In genomic region chr2:37326285-37326684, GRCh38 we compare ENCODE assay signal across 9 cellular contexts. TPM values are rescaled to one million over a fixed set of nuclear protein-coding genes. Genes with fewer than 3 reads are reported as not detected.
A peak's percentile ranks its signal among the peaks of the same experiment; 100 is the strongest.
DNase-seq lines count a peak whose midpoint lies in the region; ATAC-seq and TF ChIP-seq lines count a peak whose summit lies in the region.
"Had no signal": no experiment of that assay in that cellular context is flagged by ENCODE, and none has a peak within 500 bp of the region (broad histone marks: within the 10 kb centered on the region; RNA-seq: fewer than 3 reads in every experiment).

No MANE protein-coding gene starts in this region.

- H3K36me3 Mint-ChIP-seq in CD4-positive, CD25-positive, alpha-beta regulatory T cell, result no peaks in the 10 kb centered on the region
- H3K36me3 Mint-ChIP-seq in neural progenitor cell, result peaks cover 3% of the 10 kb centered on the region

- H4K20me1 ChIP-seq in PC-3 (ENCODE audit: low read length) (peaks cover 7% of the 10 kb centered on the region; the same call in 1 of the 2 replicates), neural progenitor cell (ENCODE audit: low read depth) (peaks cover 22% of the 10 kb centered on the region)

- H3K4me3 ChIP-seq in CD4-positive, CD25-positive, alpha-beta regulatory T cell (ENCODE audit: low read depth, low read length), result no peak overlapping the region
- H3K4me3 ChIP-seq in PC-3 (ENCODE audit: low read length) (peak overlapping the region; percentile 26; the same call in 1 of the 2 replicates), esophagus squamous epithelium (peak overlapping the region in 3 of 4 donors; percentile 12 to 96 (median 80)), neural progenitor cell (no peak overlapping the region)

- intact Hi-C loops in PC-3 (cut with micrococcal nuclease), result loop anchor here (5.0 kb wide), 2 partner anchors 66 to 261 kb away; no protein-coding TSS in a partner anchor
- intact Hi-C loops in esophagus squamous epithelium (cut with DNase I), result no loop called here

- no peaks in the 10 kb centered on the region for H3K36me3 ChIP-seq in CD4-positive, CD25-positive, alpha-beta regulatory T cell (ENCODE audit: control insufficient read depth, insufficient read depth, low read length)
- H3K36me3 ChIP-seq in PC-3 (ENCODE audit: low read depth, low read length) (no peaks in the 10 kb centered on the region), esophagus squamous epithelium (no peaks in the 10 kb centered on the region), neural progenitor cell (no peaks in the 10 kb centered on the region)

- peaks cover 29% of the 10 kb centered on the region for H3K4me1 ChIP-seq in CD4-positive, CD25-positive, alpha-beta regulatory T cell (ENCODE audit: control insufficient read depth, insufficient read depth, low read length, poor library complexity, severe bottlenecking)
- H3K4me1 ChIP-seq in PC-3 (ENCODE audit: insufficient read depth, low read length) (peaks cover 26% of the 10 kb centered on the region), esophagus squamous epithelium (peaks cover 4 to 37% (median 11%) of the 10 kb centered on the region in 3 donors), neural progenitor cell (peaks cover 20% of the 10 kb centered on the region)

- H3F3A ChIP-seq in PC-3 (ENCODE audit: low read length, unreplicated experiment), result no peaks in the 10 kb centered on the region
- peaks cover 32% of the 10 kb centered on the region for H3F3A ChIP-seq in neural progenitor cell (ENCODE audit: low read depth)

- peak overlapping the region; percentile 0 to 42 (median 12) for H3K4me3 Mint-ChIP-seq in CD4-positive, CD25-positive, alpha-beta regulatory T cell
- H3K4me3 Mint-ChIP-seq in neural progenitor cell, result peak overlapping the region; percentile 46

- DNase-seq in CD4-positive, CD25-positive, alpha-beta regulatory T cell, result no peak
- DNase-seq in PC-3, result peak; percentile 66
- no peak for DNase-seq in esophagus squamous epithelium (lab: John Stamatoyannopoulos, UW)
- DNase-seq in neural progenitor cell (ENCODE audit: low spot score), result no peak
- no peak for DNase-seq in germinal center (ENCODE audit: low spot score)
- no peak for DNase-seq in activated CD4-positive, alpha-beta T cell treated with anti-CD3 and anti-CD28 coated beads for 48 hours
- DNase-seq in caudate nucleus (lab: John Stamatoyannopoulos, UW), result no peak

- no peak overlapping the region for H3K9ac ChIP-seq in PC-3 (ENCODE audit: low read length)
- no peak overlapping the region for H3K9ac ChIP-seq in neural progenitor cell

- H3K79me2 ChIP-seq in PC-3 (ENCODE audit: low read length) (peaks cover 29% of the 10 kb centered on the region), neural progenitor cell (ENCODE audit: low read depth) (peaks cover 29% of the 10 kb centered on the region)

- peaks cover 0 to 2% (median 0%) of the 10 kb centered on the region in 7 donors for H3K9me3 Mint-ChIP-seq in CD4-positive, CD25-positive, alpha-beta regulatory T cell
- H3K9me3 Mint-ChIP-seq in neural progenitor cell, result peaks cover 3% of the 10 kb centered on the region

- no peak overlapping the region for H3K27ac ChIP-seq in CD4-positive, CD25-positive, alpha-beta regulatory T cell (ENCODE audit: insufficient read depth, low read length, poor library complexity, severe bottlenecking)
- H3K27ac ChIP-seq in PC-3 (ENCODE audit: low read length) (no peak overlapping the region), esophagus squamous epithelium (peak overlapping the region in 3 of 4 donors; percentile 92 to 96 (median 95)), neural progenitor cell (no peak overlapping the region), caudate nucleus (ENCODE audit: low read depth, low read length) (no peak overlapping the region)
- H3K27ac ChIP-seq: VCaP had no signal

- POLR2A ChIA-PET in PC-3 (lab: Charles Lee; ENCODE audit: unreplicated experiment), result no interaction called here

- H3K27ac Mint-ChIP-seq in CD4-positive, CD25-positive, alpha-beta regulatory T cell, result no peak overlapping the region
- no peak overlapping the region for H3K27ac Mint-ChIP-seq in neural progenitor cell

- CTCF ChIA-PET in PC-3 (lab: Charles Lee), result interaction anchor here (0.6 kb wide), 1 partner anchor 23 kb away, joined by 3 read pairs; no protein-coding TSS in a partner anchor

- peaks cover 15 to 34% (median 19%) of the 10 kb centered on the region in 4 donors for H3K4me1 Mint-ChIP-seq in CD4-positive, CD25-positive, alpha-beta regulatory T cell
- H3K4me1 Mint-ChIP-seq in neural progenitor cell, result peaks cover 23% of the 10 kb centered on the region

- 0 to 4% methylated on average over 2 of the region's 2 CpGs for WGBS in esophagus squamous epithelium, 2 donors

- no peak for TF ChIP-seq CTCF in PC-3 (conservative IDR thresholded peaks at IDR 0.05; ENCODE audit: low read depth, low read length)
- no peak for TF ChIP-seq CTCF in esophagus squamous epithelium (IDR thresholded peaks at IDR 0.05)
- no peak for TF ChIP-seq CTCF in neural progenitor cell (IDR thresholded peaks at IDR 0.05)

- peak overlapping the region; percentile 82 for H3K4me2 ChIP-seq in PC-3 (ENCODE audit: low read length)
- no peak overlapping the region for H3K4me2 ChIP-seq in neural progenitor cell

- H3K27me3 ChIP-seq in CD4-positive, CD25-positive, alpha-beta regulatory T cell (ENCODE audit: control insufficient read depth, insufficient read depth, low read length), result peaks cover 16% of the 10 kb centered on the region
- no peaks in the 10 kb centered on the region for H3K27me3 ChIP-seq in PC-3 (ENCODE audit: low read length)
- no peaks in the 10 kb centered on the region for H3K27me3 ChIP-seq in esophagus squamous epithelium
- H3K27me3 ChIP-seq in neural progenitor cell, result peaks cover 33% of the 10 kb centered on the region

- ATAC-seq in CD4-positive, CD25-positive, alpha-beta regulatory T cell (ENCODE audit: low read depth in 2 of 2), result no peak
- ATAC-seq in PC-3 (peak; percentile 33), HG03108 (IDR thresholded peaks at IDR 0.05; ENCODE audit: unreplicated experiment) (no peak)

- peaks cover 62% of the 10 kb centered on the region for H3K27me3 Mint-ChIP-seq in CD4-positive, CD25-positive, alpha-beta regulatory T cell
- H3K27me3 Mint-ChIP-seq in neural progenitor cell (ENCODE audit: insufficient read depth, low read depth), result peaks cover 8% of the 10 kb centered on the region

- no peaks in the 10 kb centered on the region for H3K9me3 ChIP-seq in CD4-positive, CD25-positive, alpha-beta regulatory T cell (ENCODE audit: control insufficient read depth in 2 of 2, low read length in 2 of 2)
- H3K9me3 ChIP-seq in PC-3 (ENCODE audit: low read length) (no peaks in the 10 kb centered on the region), esophagus squamous epithelium (no peaks in the 10 kb centered on the region), neural progenitor cell (ENCODE audit: low read depth) (no peaks in the 10 kb centered on the region)

- no peak for TF ChIP-seq POLR2A in esophagus squamous epithelium (IDR thresholded peaks at IDR 0.05)

- no TSS peak for BruUV-seq in PC-3 (replicated peaks; lab: Mats Ljungman, UMichigan)

- H3K9me2 ChIP-seq in PC-3 (replicated peaks; ENCODE audit: low read length), result no peaks in the 10 kb centered on the region

- H2AFZ ChIP-seq in PC-3 (ENCODE audit: low read length) (peak overlapping the region; percentile 64), neural progenitor cell (replicated peaks) (no peak overlapping the region)

RNA-seq across cellular contexts. Expression of gene PRKD3, which starts 1.7 kb away (rescaled TPM):
- 19.7 TPM for total RNA-seq in CD4-positive, CD25-positive, alpha-beta regulatory T cell
- 10 to 100 TPM in 2 of 4 donors, 1 to 10 TPM in 2; 5.3 to 16.9 (median 12.2) TPM for polyA plus RNA-seq in CD4-positive, CD25-positive, alpha-beta regulatory T cell
- 26.4 and 27.2 TPM in 2 replicates for total RNA-seq in PC-3 (2014; rRNA removed)
- total RNA-seq in esophagus squamous epithelium, result 10 to 100 TPM in 3 of 4 donors, 1 to 10 TPM in 1; 7.4 to 25.9 (median 23.2) TPM
- 59.1 and 95.9 TPM in 2 replicates for total RNA-seq in neural progenitor cell (ENCODE audit: low replicate concordance)

RNA-seq across cellular contexts. Expression of gene QPCT, which starts 18.1 kb away (rescaled TPM):
- total RNA-seq in CD4-positive, CD25-positive, alpha-beta regulatory T cell, result not detected
- under 1 TPM in 2 of 4 donors, not detected in 2; 0.30 to 0.39 TPM for polyA plus RNA-seq in CD4-positive, CD25-positive, alpha-beta regulatory T cell
- not detected in 2 replicates for total RNA-seq in PC-3 (2014; rRNA removed)
- 10 to 100 TPM in 2 of 4 donors, 1 to 10 TPM in 2; 2.1 to 13.7 (median 7.2) TPM for total RNA-seq in esophagus squamous epithelium
- 0.19 TPM in 1 of 2 replicates, not detected in the other for total RNA-seq in neural progenitor cell (ENCODE audit: low replicate concordance)

Comparison
In these comparisons a context has a peak if more than half of its experiments do, and no peak if none do; other contexts are left out.
1. H3K27ac ChIP-seq: peak in esophagus squamous epithelium (3 of 4); none in CD4-positive, CD25-positive, alpha-beta regulatory T cell (single experiment), PC-3 (single experiment), neural progenitor cell (single experiment) and caudate nucleus (single experiment).
2. H3K4me3 ChIP-seq: peak in PC-3 (single experiment) and esophagus squamous epithelium (3 of 4); none in CD4-positive, CD25-positive, alpha-beta regulatory T cell (single experiment) and neural progenitor cell (single experiment).